Comparison of ENCODE assay signal across 1 cellular context in genomic region chr12:44526655-44527199, GRCh38.
TF ChIP-seq lines count a peak whose summit lies in the region.

No MANE protein-coding gene starts in this region.

TF ChIP-seq in HepG2, 621 proteins besides CTCF, POLR2A, EP300 and RAD21 (continued from another document):
- TF ChIP-seq, protein P1, sequence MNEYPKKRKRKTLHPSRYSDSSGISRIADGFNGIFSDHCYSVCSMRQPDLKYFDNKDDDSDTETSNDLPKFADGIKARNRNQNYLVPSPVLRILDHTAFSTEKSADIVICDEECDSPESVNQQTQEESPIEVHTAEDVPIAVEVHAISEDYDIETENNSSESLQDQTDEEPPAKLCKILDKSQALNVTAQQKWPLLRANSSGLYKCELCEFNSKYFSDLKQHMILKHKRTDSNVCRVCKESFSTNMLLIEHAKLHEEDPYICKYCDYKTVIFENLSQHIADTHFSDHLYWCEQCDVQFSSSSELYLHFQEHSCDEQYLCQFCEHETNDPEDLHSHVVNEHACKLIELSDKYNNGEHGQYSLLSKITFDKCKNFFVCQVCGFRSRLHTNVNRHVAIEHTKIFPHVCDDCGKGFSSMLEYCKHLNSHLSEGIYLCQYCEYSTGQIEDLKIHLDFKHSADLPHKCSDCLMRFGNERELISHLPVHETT (CRISPR knock-in tag; conservative IDR thresholded peaks at IDR 0.05), result no peak
- TF ChIP-seq MEF2D (CRISPR knock-in tag; IDR thresholded peaks at IDR 0.05) (no peak), RBM39 (IDR thresholded peaks at IDR 0.05; ENCODE audit: low read depth, low read length, poor library complexity, severe bottlenecking) (no peak), ZNF724P (CRISPR knock-in tag; IDR thresholded peaks at IDR 0.05; ENCODE audit: borderline replicate concordance) (no peak), NCOA1 (CRISPR knock-in tag; IDR thresholded peaks at IDR 0.05) (no peak), ZNF224 (CRISPR knock-in tag; IDR thresholded peaks at IDR 0.05) (no peak)
